23 cellular contexts compared by ENCODE assay signal in genomic region chr5:125868035-125868434, GRCh38.
DNase-seq lines count a peak whose midpoint lies in the region; ATAC-seq, FAIRE-seq and TF ChIP-seq lines count a peak whose summit lies in the region.
"Had no signal": no experiment of that assay in that cellular context is flagged by ENCODE, and none has a peak within 500 bp of the region (broad histone marks: within the 10 kb centered on the region; RNA-seq: fewer than 3 reads in every experiment).

No MANE protein-coding gene starts in this region.

- H3K4me3 ChIP-seq in HUES6 (ENCODE audit: low read depth, low read length) (no peak overlapping the region), bronchial epithelial cell (ENCODE audit: low read depth, low read length) (no peak overlapping the region), foreskin fibroblast (ENCODE audit: low read depth in 1 of 2, low read length in 2 of 2) (no peak overlapping the region)
- H3K4me3 ChIP-seq: BLaER1 treated with 17β-estradiol and CSF1 and Interleukin-3, amounts not matched to agents 10 nM and 100 nM; SJCRH30 had no signal

- no peaks in the 10 kb centered on the region for H3K9me3 ChIP-seq in HUES6 (ENCODE audit: control insufficient read depth, insufficient read depth, low read depth, low read length)
- H3K9me3 ChIP-seq: Caco-2, SJCRH30 had no signal

- no peak for TF ChIP-seq CTCF in bronchial epithelial cell (IDR thresholded peaks at IDR 0.05; ENCODE audit: insufficient read depth, low read length, severe bottlenecking)
- no peak for TF ChIP-seq CTCF in foreskin fibroblast (IDR thresholded peaks at IDR 0.05; ENCODE audit: low read depth, low read length)

- no peak for ATAC-seq in GM21390 (IDR thresholded peaks at IDR 0.05; ENCODE audit: unreplicated experiment)
- ATAC-seq: HCT116, Panc1 had no signal

- H3K36me3 ChIP-seq in HUES6 (ENCODE audit: control insufficient read depth, insufficient read depth, low read length), result no peaks in the 10 kb centered on the region
- no peaks in the 10 kb centered on the region for H3K36me3 ChIP-seq in bronchial epithelial cell (ENCODE audit: control insufficient read depth, insufficient read depth, low read length)
- H3K36me3 ChIP-seq: BLaER1 treated with 17β-estradiol and CSF1 and Interleukin-3, amounts not matched to agents 10 nM and 100 nM; SJCRH30 had no signal

- H3K27ac ChIP-seq in HUES6 (ENCODE audit: low read depth, low read length), result 0 out of 2 replicates have a peak overlapping the region, but pooled peaks have one; percentile 18
- H3K27ac ChIP-seq: BLaER1 treated with 17β-estradiol and CSF1 and Interleukin-3, amounts not matched to agents 10 nM and 100 nM; SJCRH30 had no signal

- peaks cover 7% of the 10 kb centered on the region; the same call in 1 of the 2 replicates for H3K4me1 ChIP-seq in HUES6 (ENCODE audit: control insufficient read depth, insufficient read depth, low read length)
- H3K4me1 ChIP-seq: BLaER1 treated with 17β-estradiol and CSF1 and Interleukin-3, amounts not matched to agents 10 nM and 100 nM; Caco-2; SJCRH30 had no signal

- DNase-seq in bronchial epithelial cell (ENCODE audit: low read depth) (peak; percentile 84), foreskin fibroblast (peak; percentile 23 to 49), urothelium cell line (ENCODE audit: low spot score) (peak; percentile 13), NCI-H1092 (lab: John Stamatoyannopoulos, UW) (no peak), MV-4-11 (lab: John Stamatoyannopoulos, UW) (no peak)
- DNase-seq: ACHN; Caco-2; CD4-positive, alpha-beta memory T cell; DMS 273 treated with DMSO at 0.1 percent for 48 hours; DMS79 treated with DMSO at 0.1 percent for 48 hours; NCI-H1105 treated with DMSO at 0.1 percent for 48 hours; NCI-H1694; NCI-H2081; NCI-H2171; NCI-H345; NCI-H524; NCI-H82; SJCRH30 had no signal

- no peaks in the 10 kb centered on the region for H3K27me3 ChIP-seq in HUES6 (ENCODE audit: control insufficient read depth, insufficient read depth, low read length)
- no peaks in the 10 kb centered on the region for H3K27me3 ChIP-seq in bronchial epithelial cell (ENCODE audit: control insufficient read depth, insufficient read depth, low read length)
- H3K27me3 ChIP-seq: BLaER1 treated with 17β-estradiol and CSF1 and Interleukin-3, amounts not matched to agents 10 nM and 100 nM; SJCRH30 had no signal

- no peak overlapping the region for H3K9ac ChIP-seq in HUES6 (ENCODE audit: low read length)
- H3K9ac ChIP-seq: BLaER1 treated with 17β-estradiol and CSF1 and Interleukin-3, amounts not matched to agents 10 nM and 100 nM had no signal

- FAIRE-seq in bronchial epithelial cell (lab: Jason Lieb, UNC) (no peak), urothelium cell line (lab: Jason Lieb, UNC) (no peak)

Comparison
In these comparisons a context has a peak if more than half of its experiments do, and no peak if none do; other contexts are left out.
1. DNase-seq: peak in bronchial epithelial cell (single experiment), foreskin fibroblast (2 of 2) and urothelium cell line (single experiment); none in NCI-H1092 (single experiment) and MV-4-11 (single experiment).